8 cellular contexts compared by ENCODE assay signal in genomic region chr1:150320667-150320978, GRCh38. TPM values are rescaled to one million over a fixed set of nuclear protein-coding genes. Genes with fewer than 3 reads are reported as not detected.
DNase-seq lines count a peak whose midpoint lies in the region; ATAC-seq, FAIRE-seq and TF ChIP-seq lines count a peak whose summit lies in the region.

No MANE protein-coding gene starts in this region.

- no peak for FAIRE-seq in astrocyte (lab: Jason Lieb, UNC)

- in situ Hi-C loops in transverse colon (cut with MboI; ENCODE audit: low pct_ligation_motif_present in 1 of 4, low pct_unique_long_range_greater_than_20kb in 1 of 4, low sequenced_read_pairs in 3 of 4) = no loop called here

- TF ChIP-seq CTCF in astrocyte (IDR thresholded peaks at IDR 0.05; ENCODE audit: insufficient read depth, low read depth, low read length) (no peak), transverse colon (IDR thresholded peaks at IDR 0.05) (no peak)

- H3K4me1 Mint-ChIP-seq in activated naive CD4-positive, alpha-beta T cell treated with anti-CD3 and anti-CD28 coated beads, Interleukin-2, amount 10 ng/mL, durations not matched to agents 7 days and 5 days = peaks cover 27% of the 10 kb centered on the region
- peaks cover 3% of the 10 kb centered on the region for H3K4me1 Mint-ChIP-seq in astrocyte (ENCODE audit: low read depth, unreplicated experiment)
- peaks cover 12% of the 10 kb centered on the region for H3K4me1 Mint-ChIP-seq in memory B cell

- peaks cover 22% of the 10 kb centered on the region for H3K36me3 Mint-ChIP-seq in activated naive CD4-positive, alpha-beta T cell treated with anti-CD3 and anti-CD28 coated beads, Interleukin-2, amount 10 ng/mL, durations not matched to agents 7 days and 5 days
- H3K36me3 Mint-ChIP-seq in astrocyte (ENCODE audit: low read depth, unreplicated experiment) (peaks cover 4% of the 10 kb centered on the region), memory B cell (peaks cover 7% of the 10 kb centered on the region)

- H3K27ac ChIP-seq in astrocyte (ENCODE audit: low read depth, low read length) = peak overlapping the region; percentile 16
- H3K27ac ChIP-seq in transverse colon = peak overlapping the region; percentile 89 to 94 (median 90)

- H3K4me3 Mint-ChIP-seq in activated naive CD4-positive, alpha-beta T cell treated with anti-CD3 and anti-CD28 coated beads, Interleukin-2, amount 10 ng/mL, durations not matched to agents 7 days and 5 days = peak overlapping the region; percentile 98
- H3K4me3 Mint-ChIP-seq in astrocyte (ENCODE audit: unreplicated experiment) (peak overlapping the region; percentile 100), memory B cell (peak overlapping the region; percentile 100)

- ATAC-seq in memory B cell (ENCODE audit: low read depth) = no peak
- no peak for ATAC-seq in GM21515 (IDR thresholded peaks at IDR 0.05; ENCODE audit: unreplicated experiment)

- no peak for DNase-seq in activated naive CD4-positive, alpha-beta T cell treated with anti-CD3 and anti-CD28 coated beads, Interleukin-2, amount 10 ng/mL, durations not matched to agents 7 days and 5 days
- no peak for DNase-seq in activated naive CD4-positive, alpha-beta T cell (lab: John Stamatoyannopoulos, UW)
- DNase-seq in astrocyte (ENCODE audit: low read depth) = no peak
- no peak for DNase-seq in memory B cell (ENCODE audit: low spot score in 2 of 2)
- DNase-seq in transverse colon = no peak
- DNase-seq in AML-193 (lab: John Stamatoyannopoulos, UW) = no peak
- DNase-seq in NCI-H1930 (lab: John Stamatoyannopoulos, UW) = no peak

- CTCF ChIA-PET in activated naive CD4-positive, alpha-beta T cell treated with anti-CD3 and anti-CD28 coated beads, Interleukin-2, amount 10 ng/mL, durations not matched to agents 7 days and 5 days (lab: Charles Lee) = no interaction called here

- intact Hi-C loops in transverse colon (cut with DNase I; ENCODE audit: low total_unique reads) = no loop called here

- H3K9me3 ChIP-seq in astrocyte (ENCODE audit: insufficient read depth, low read depth, low read length) = no peaks in the 10 kb centered on the region
- H3K9me3 ChIP-seq in transverse colon = no peaks in the 10 kb centered on the region

- peak overlapping the region; percentile 93 for H3K9ac ChIP-seq in astrocyte (ENCODE audit: low read length)

- H3K4me3 ChIP-seq in astrocyte (ENCODE audit: insufficient read depth, low read depth, low read length) (peak overlapping the region; percentile 95), transverse colon (peak overlapping the region in 3 of 4 donors; percentile 71 to 78 (median 74))

- H3K36me3 ChIP-seq in astrocyte (ENCODE audit: insufficient read depth, low read length) (peaks cover 9% of the 10 kb centered on the region), transverse colon (peaks cover 0 to 9% (median 4%) of the 10 kb centered on the region in 4 donors)

- H3K27me3 Mint-ChIP-seq in activated naive CD4-positive, alpha-beta T cell treated with anti-CD3 and anti-CD28 coated beads, Interleukin-2, amount 10 ng/mL, durations not matched to agents 7 days and 5 days = peaks cover 3% of the 10 kb centered on the region
- H3K27me3 Mint-ChIP-seq in astrocyte (ENCODE audit: low read depth, unreplicated experiment) (no peaks in the 10 kb centered on the region), memory B cell (no peaks in the 10 kb centered on the region)

- H3K4me2 ChIP-seq in astrocyte (ENCODE audit: low read length) = peak overlapping the region; percentile 91

- H3K27ac Mint-ChIP-seq in activated naive CD4-positive, alpha-beta T cell treated with anti-CD3 and anti-CD28 coated beads, Interleukin-2, amount 10 ng/mL, durations not matched to agents 7 days and 5 days = peak overlapping the region; percentile 97
- peak overlapping the region; percentile 96 for H3K27ac Mint-ChIP-seq in astrocyte (ENCODE audit: unreplicated experiment)
- H3K27ac Mint-ChIP-seq in memory B cell = peak overlapping the region; percentile 98

- H3K4me1 ChIP-seq in astrocyte (ENCODE audit: insufficient read depth, low read length) (peaks cover 6% of the 10 kb centered on the region), transverse colon (peaks cover 0 to 14% (median 11%) of the 10 kb centered on the region in 4 donors)

- H3K27me3 ChIP-seq in astrocyte (ENCODE audit: insufficient read depth, low read length) (no peaks in the 10 kb centered on the region), transverse colon (no peaks in the 10 kb centered on the region)

- 77 to 79% methylated on average over 8 of the region's 8 CpGs for WGBS in transverse colon (ENCODE audit: low coverage in 1 of 2), 2 donors

- no peaks in the 10 kb centered on the region for H3K9me3 Mint-ChIP-seq in activated naive CD4-positive, alpha-beta T cell treated with anti-CD3 and anti-CD28 coated beads, Interleukin-2, amount 10 ng/mL, durations not matched to agents 7 days and 5 days
- H3K9me3 Mint-ChIP-seq in astrocyte (ENCODE audit: unreplicated experiment) (peaks cover 2% of the 10 kb centered on the region), memory B cell (no peaks in the 10 kb centered on the region)

- peak overlapping the region; percentile 56 for H2AFZ ChIP-seq in astrocyte (ENCODE audit: low read depth, low read length)

- no peak for TF ChIP-seq POLR2A in transverse colon (IDR thresholded peaks at IDR 0.05)

- H3K79me2 ChIP-seq in astrocyte (ENCODE audit: insufficient read depth, low read length) = peaks cover 42% of the 10 kb centered on the region

- peaks cover 16% of the 10 kb centered on the region for H4K20me1 ChIP-seq in astrocyte (ENCODE audit: insufficient read depth, low read length)

- TF ChIP-seq EP300 in transverse colon (IDR thresholded peaks at IDR 0.05; ENCODE audit: low read depth) = no peak

RNA-seq across cellular contexts. Expression of gene PRPF3, which starts 0.7 kb away (rescaled TPM):
- total RNA-seq in astrocyte (47.1 and 52.9 TPM in 2 replicates), transverse colon (100 to 1,000 TPM in 1 of 4 donors, 10 to 100 TPM in 3; 55.3 to 126 (median 65.2) TPM)

RNA-seq across cellular contexts. Expression of gene MRPS21, which starts 27.0 kb away (rescaled TPM):
- total RNA-seq in astrocyte (63.7 and 65.0 TPM in 2 replicates), transverse colon (10 to 100 TPM in 3 of 4 donors, 1 to 10 TPM in 1; 8.6 to 31.6 (median 25.7) TPM)

RNA-seq across cellular contexts. Expression of gene CIART, which starts 38.3 kb away (rescaled TPM):
- total RNA-seq in astrocyte (4.8 and 6.3 TPM in 2 replicates), transverse colon (1 to 10 TPM in 3 of 4 donors, under 1 TPM in 1; 0.60 to 4.5 (median 1.5) TPM)

RNA-seq across cellular contexts. Expression of gene RPRD2, which starts 43.3 kb away (rescaled TPM):
- total RNA-seq in astrocyte (25.2 and 26.0 TPM in 2 replicates), transverse colon (10 to 100 TPM; 18.7 to 36.4 (median 26.1) TPM)

RNA-seq across cellular contexts. Expression of gene C1orf54, which starts 48.0 kb away (rescaled TPM):
- total RNA-seq in astrocyte (7.9 and 9.6 TPM in 2 replicates), transverse colon (10 to 100 TPM in 1 of 4 donors, 1 to 10 TPM in 2, not detected in 1; 4.4 to 11.1 (median 4.8) TPM)
